In genomic region chr2:169672403-169672802, GRCh38 we compare ENCODE assay signal across 36 cellular contexts. TPM values are rescaled to one million over a fixed set of nuclear protein-coding genes. Genes with fewer than 3 reads are reported as not detected.
"Had no signal": no experiment of that assay in that cellular context is flagged by ENCODE, and none has a peak within 500 bp of the region (broad histone marks: within the 10 kb centered on the region; RNA-seq: fewer than 3 reads in every experiment).

No MANE protein-coding gene starts in this region.

- DNase-seq: activated CD4-positive, alpha-beta T cell treated with anti-CD3 and anti-CD28 coated beads, Interleukin-2, amount 10 ng/mL, durations not matched to agents 24 days and 14 days; activated CD4-positive, alpha-beta T cell treated with anti-CD3 and anti-CD28 coated beads, Interleukin-2, amount 50 U/mL, for 4 hours; activated CD8-positive, alpha-beta T cell treated with anti-CD3 and anti-CD28 coated beads for 36 hours; activated effector memory CD4-positive, alpha-beta T cell treated with anti-CD3 and anti-CD28 coated beads, Interleukin-2, amount 50 U/mL, for 16 hours; activated naive CD4-positive, alpha-beta T cell; activated naive CD4-positive, alpha-beta T cell treated with anti-CD3 and anti-CD28 coated beads, Interleukin-2, amount 50 U/mL, for 16 hours; activated naive CD8-positive, alpha-beta T cell treated with anti-CD3 and anti-CD28 coated beads for 36 hours; activated T-cell treated with anti-CD3 and anti-CD28 coated beads, Interleukin-2, amount 50 U/mL, for 1 hour; activated T-cell treated with anti-CD3 and anti-CD28 coated beads, Interleukin-2, amount 50 U/mL, for 72 hours; amniotic stem cell; aorta; brain microvascular endothelial cell; central memory CD4-positive, alpha-beta T cell; Kasumi-1; MG63; NCI-H1048; NCI-H1105 treated with DMSO at 0.1 percent for 48 hours; NCI-H1436; NCI-H1694 treated with DMSO at 0.1 percent for 48 hours; NCI-H2029; NCI-H2107; NCI-H2171; NCI-H510A; NCI-H526; NCI-H748 treated with DMSO at 0.1 percent for 48 hours; PC-9; SIG-M5; SW 1271; T-helper 1 cell; T-helper 2 cell; T-helper 9 cell had no signal

- ATAC-seq: activated CD8-positive, alpha-beta T cell treated with anti-CD3 and anti-CD28 coated beads for 36 hours; activated T-cell treated with anti-CD3 and anti-CD28 coated beads, Interleukin-2, amount 50 U/mL, for 72 hours; activated T-helper 17 cell treated with anti-CD3 and anti-CD28 coated beads, Interleukin-2, amount 50 U/mL, for 72 hours; Right ventricle myocardium inferior; SK-N-SH treated with all-trans-retinoic acid at 6 μM for 48 hours had no signal

RNA-seq across cellular contexts. Expression of gene CFAP210, which starts 21.8 kb away (rescaled TPM):
- total RNA-seq: activated CD4-positive, alpha-beta T cell treated with anti-CD3 and anti-CD28 coated beads, Interleukin-2, amount 10 ng/mL, durations not matched to agents 24 days and 14 days; activated CD8-positive, alpha-beta T cell treated with anti-CD3 and anti-CD28 coated beads for 36 hours; activated naive CD8-positive, alpha-beta T cell treated with anti-CD3 and anti-CD28 coated beads for 36 hours; activated T-helper 17 cell treated with anti-CD3 and anti-CD28 coated beads, Interleukin-2, amount 50 U/mL, for 72 hours; OCI-LY7; SK-MEL-5 had no signal
